Comparison of ENCODE assay signal across 15 cellular contexts in the genomic region with DNA sequence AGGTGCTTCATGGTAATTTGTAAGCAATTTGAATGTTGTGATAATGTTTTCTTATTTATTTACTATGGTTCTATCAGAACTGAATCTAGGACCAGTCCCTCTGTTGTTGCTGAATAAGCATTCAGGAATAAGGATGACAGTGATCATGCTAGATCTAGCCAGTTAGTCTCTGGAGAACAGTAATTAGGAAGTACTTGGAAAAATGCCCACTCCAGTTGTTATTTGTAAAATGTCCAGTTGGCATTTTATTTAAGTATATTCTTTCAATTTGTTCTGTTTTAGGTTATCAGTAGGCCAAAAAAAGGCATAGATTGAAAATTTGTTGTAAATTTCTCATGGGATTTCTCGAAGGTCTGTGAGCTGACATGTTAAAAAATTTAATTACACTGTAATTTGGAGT.
"Had no signal": no experiment of that assay in that cellular context is flagged by ENCODE, and none has a peak within 500 bp of the region (broad histone marks: within the 10 kb centered on the region; RNA-seq: fewer than 3 reads in every experiment).

No MANE protein-coding gene starts in this region.

- ATAC-seq: activated T-helper 17 cell treated with anti-CD3 and anti-CD28 coated beads, Interleukin-2, amount 50 U/mL, for 72 hours; effector memory CD8-positive, alpha-beta T cell; gastrocnemius medialis; left lung; stimulated activated naive B cell treated with anti-CD40 and anti-IgM and Interleukin-4, amounts not matched to agents 10 μg/mL and 1 μg/mL and 100 μg/mL, for 72 hours; upper lobe of right lung had no signal

- H3K4me3 Mint-ChIP-seq: activated CD4-positive, alpha-beta memory T cell treated with anti-CD3 and anti-CD28 coated beads, Interleukin-2, amount 10 ng/mL, durations not matched to agents 7 days and 5 days; activated naive CD8-positive, alpha-beta T cell treated with anti-CD3 and anti-CD28 coated beads, Interleukin-2, amount 10 ng/mL, durations not matched to agents 7 days and 5 days; activated T-helper 17 cell treated with anti-CD3 and anti-CD28 coated beads, Interleukin-2, amount 50 U/mL, for 72 hours; effector memory CD8-positive, alpha-beta T cell; nephron; stimulated activated naive B cell treated with anti-CD40 and anti-IgM and Interleukin-4, amounts not matched to agents 10 μg/mL and 1 μg/mL and 100 μg/mL, for 72 hours had no signal

- H3K9me3 Mint-ChIP-seq: activated CD4-positive, alpha-beta memory T cell treated with anti-CD3 and anti-CD28 coated beads, Interleukin-2, amount 10 ng/mL, durations not matched to agents 7 days and 5 days; activated T-helper 17 cell treated with anti-CD3 and anti-CD28 coated beads, Interleukin-2, amount 50 U/mL, for 72 hours; effector memory CD8-positive, alpha-beta T cell; nephron; stimulated activated naive B cell treated with anti-CD40 and anti-IgM and Interleukin-4, amounts not matched to agents 10 μg/mL and 1 μg/mL and 100 μg/mL, for 72 hours had no signal

- H3K4me1 Mint-ChIP-seq: activated CD4-positive, alpha-beta memory T cell treated with anti-CD3 and anti-CD28 coated beads, Interleukin-2, amount 10 ng/mL, durations not matched to agents 7 days and 5 days; activated naive CD8-positive, alpha-beta T cell treated with anti-CD3 and anti-CD28 coated beads, Interleukin-2, amount 10 ng/mL, durations not matched to agents 7 days and 5 days; activated T-helper 17 cell treated with anti-CD3 and anti-CD28 coated beads, Interleukin-2, amount 50 U/mL, for 72 hours had no signal

- H3K27ac Mint-ChIP-seq: activated CD4-positive, alpha-beta memory T cell treated with anti-CD3 and anti-CD28 coated beads, Interleukin-2, amount 10 ng/mL, durations not matched to agents 7 days and 5 days; activated naive CD8-positive, alpha-beta T cell treated with anti-CD3 and anti-CD28 coated beads, Interleukin-2, amount 10 ng/mL, durations not matched to agents 7 days and 5 days; activated T-helper 17 cell treated with anti-CD3 and anti-CD28 coated beads, Interleukin-2, amount 50 U/mL, for 72 hours; effector memory CD8-positive, alpha-beta T cell; stimulated activated naive B cell treated with anti-CD40 and anti-IgM and Interleukin-4, amounts not matched to agents 10 μg/mL and 1 μg/mL and 100 μg/mL, for 72 hours had no signal

- DNase-seq: activated CD4-positive, alpha-beta memory T cell treated with anti-CD3 and anti-CD28 coated beads, Interleukin-2, amount 10 ng/mL, durations not matched to agents 7 days and 5 days; activated naive CD4-positive, alpha-beta T cell; activated naive CD8-positive, alpha-beta T cell treated with anti-CD3 and anti-CD28 coated beads, Interleukin-2, amount 10 ng/mL, durations not matched to agents 7 days and 5 days; activated T-cell treated with anti-CD3 and anti-CD28 coated beads, Interleukin-2, amount 50 U/mL, for 1 hour; amygdala; effector memory CD8-positive, alpha-beta T cell; gastrocnemius medialis; head of caudate nucleus; kidney; left lung; midbrain; stimulated activated naive B cell treated with anti-CD40 and anti-IgM and Interleukin-4, amounts not matched to agents 10 μg/mL and 1 μg/mL and 100 μg/mL, for 72 hours; upper lobe of right lung had no signal

- H3K27me3 Mint-ChIP-seq: activated CD4-positive, alpha-beta memory T cell treated with anti-CD3 and anti-CD28 coated beads, Interleukin-2, amount 10 ng/mL, durations not matched to agents 7 days and 5 days; activated naive CD8-positive, alpha-beta T cell treated with anti-CD3 and anti-CD28 coated beads, Interleukin-2, amount 10 ng/mL, durations not matched to agents 7 days and 5 days; activated T-helper 17 cell treated with anti-CD3 and anti-CD28 coated beads, Interleukin-2, amount 50 U/mL, for 72 hours; stimulated activated naive B cell treated with anti-CD40 and anti-IgM and Interleukin-4, amounts not matched to agents 10 μg/mL and 1 μg/mL and 100 μg/mL, for 72 hours had no signal
